11 cellular contexts compared by ENCODE assay signal in genomic region chr19:45368737-45369340, GRCh38. TPM values are rescaled to one million over a fixed set of nuclear protein-coding genes. Genes with fewer than 3 reads are reported as not detected.
DNase-seq lines count a peak whose midpoint lies in the region; ATAC-seq and TF ChIP-seq lines count a peak whose summit lies in the region.
"Had no signal": no experiment of that assay in that cellular context is flagged by ENCODE, and none has a peak within 500 bp of the region (broad histone marks: within the 10 kb centered on the region; RNA-seq: fewer than 3 reads in every experiment).

No MANE protein-coding gene starts in this region.

- H3K9me3 Mint-ChIP-seq in activated T-cell treated with anti-CD3 and anti-CD28 coated beads, Interleukin-2, amount 50 U/mL, for 4 hours, result no peaks in the 10 kb centered on the region
- no peaks in the 10 kb centered on the region for H3K9me3 Mint-ChIP-seq in progenitor cell of endocrine pancreas (ENCODE audit: low read depth)

- H3K4me3 Mint-ChIP-seq in activated T-cell treated with anti-CD3 and anti-CD28 coated beads, Interleukin-2, amount 50 U/mL, for 4 hours, result peak overlapping the region; percentile 65
- peak overlapping the region; percentile 55 for H3K4me3 Mint-ChIP-seq in progenitor cell of endocrine pancreas (ENCODE audit: low read depth)

- H3K27ac ChIP-seq in coronary artery, result no peak overlapping the region
- no peak overlapping the region for H3K27ac ChIP-seq in substantia nigra (ENCODE audit: low read depth, low read length, poor library complexity, severe bottlenecking)
- H3K27ac ChIP-seq: Peyer's patch had no signal

- no peak for TF ChIP-seq CTCF in NB4 (IDR thresholded peaks at IDR 0.05; ENCODE audit: low read depth, low read length)
- no peak for TF ChIP-seq CTCF in coronary artery (IDR thresholded peaks at IDR 0.05)
- no peak for TF ChIP-seq CTCF in progenitor cell of endocrine pancreas (IDR thresholded peaks at IDR 0.05; ENCODE audit: unreplicated experiment)

- TF ChIP-seq POLR2A in NB4 (IDR thresholded peaks at IDR 0.05; ENCODE audit: extremely low read depth, insufficient read length), result no peak

- no peak overlapping the region for H3K27ac Mint-ChIP-seq in progenitor cell of endocrine pancreas

- no peaks in the 10 kb centered on the region for H3K27me3 Mint-ChIP-seq in activated T-cell treated with anti-CD3 and anti-CD28 coated beads, Interleukin-2, amount 50 U/mL, for 4 hours (ENCODE audit: low read depth)
- H3K27me3 Mint-ChIP-seq in progenitor cell of endocrine pancreas, result no peaks in the 10 kb centered on the region

- H3K4me1 Mint-ChIP-seq in activated T-cell treated with anti-CD3 and anti-CD28 coated beads, Interleukin-2, amount 50 U/mL, for 4 hours (ENCODE audit: low read depth), result peaks cover 14% of the 10 kb centered on the region
- H3K4me1 Mint-ChIP-seq in progenitor cell of endocrine pancreas (ENCODE audit: low read depth), result peaks cover 6% of the 10 kb centered on the region

- DNase-seq in activated T-cell treated with anti-CD3 and anti-CD28 coated beads, Interleukin-2, amount 50 U/mL, for 4 hours, result no peak
- DNase-seq in activated T-cell treated with anti-CD3 and anti-CD28 coated beads, Interleukin-2, amount 50 U/mL, for 48 hours, result no peak
- DNase-seq in NB4 (ENCODE audit: low read depth) (no peak), coronary artery (ENCODE audit: low spot score) (peak; percentile 72), progenitor cell of endocrine pancreas (ENCODE audit: low spot score, unreplicated experiment) (no peak), substantia nigra (lab: John Stamatoyannopoulos, UW) (no peak), NCI-H524 treated with DMSO at 0.1 percent for 48 hours (lab: John Stamatoyannopoulos, UW) (no peak), NCI-H345 (lab: John Stamatoyannopoulos, UW) (no peak)
- DNase-seq: NCI-H1048, Peyer's patch had no signal

- H3K36me3 Mint-ChIP-seq in activated T-cell treated with anti-CD3 and anti-CD28 coated beads, Interleukin-2, amount 50 U/mL, for 4 hours (ENCODE audit: insufficient read depth), result no peaks in the 10 kb centered on the region
- H3K36me3 Mint-ChIP-seq in progenitor cell of endocrine pancreas (ENCODE audit: insufficient read depth), result peaks cover 2% of the 10 kb centered on the region

- ATAC-seq in activated T-cell treated with anti-CD3 and anti-CD28 coated beads, Interleukin-2, amount 50 U/mL, for 4 hours, result no peak
- ATAC-seq: mucosa of descending colon had no signal

- H3K4me3 ChIP-seq in NB4 (ENCODE audit: low read depth, low read length) (peak overlapping the region; percentile 34), coronary artery (no peak overlapping the region)
- H3K4me3 ChIP-seq: mucosa of descending colon had no signal

RNA-seq across cellular contexts. Expression of gene ERCC2, which starts 1.5 kb away (rescaled TPM):
- 10 to 100 TPM; 22.2 to 23.8 (median 23.8) TPM for total RNA-seq in activated T-cell treated with anti-CD3 and anti-CD28 coated beads, Interleukin-2, amount 50 U/mL, for 4 hours
- total RNA-seq in progenitor cell of endocrine pancreas, result 60.5 and 63.8 TPM in 2 replicates

RNA-seq across cellular contexts. Expression of gene KLC3, which starts 28.3 kb away (rescaled TPM):
- not detected for total RNA-seq in activated T-cell treated with anti-CD3 and anti-CD28 coated beads, Interleukin-2, amount 50 U/mL, for 4 hours
- total RNA-seq in progenitor cell of endocrine pancreas, result 1.1 and 1.6 TPM in 2 replicates
- total RNA-seq: mucosa of descending colon, Peyer's patch had no signal

RNA-seq across cellular contexts. Expression of gene PPP1R13L, which starts 36.0 kb away (rescaled TPM):
- 1 to 10 TPM; 1.6 to 6.8 (median 4.1) TPM for total RNA-seq in activated T-cell treated with anti-CD3 and anti-CD28 coated beads, Interleukin-2, amount 50 U/mL, for 4 hours
- total RNA-seq in progenitor cell of endocrine pancreas, result 24.2 and 27.2 TPM in 2 replicates

RNA-seq across cellular contexts. Expression of gene POLR1G, which starts 37.6 kb away (rescaled TPM):
- total RNA-seq in activated T-cell treated with anti-CD3 and anti-CD28 coated beads, Interleukin-2, amount 50 U/mL, for 4 hours, result 10 to 100 TPM; 45.2 to 57.3 (median 49.1) TPM
- total RNA-seq in progenitor cell of endocrine pancreas, result 7.4 and 8.9 TPM in 2 replicates

RNA-seq across cellular contexts. Expression of gene CKM, which starts 46.2 kb away (rescaled TPM):
- total RNA-seq in activated T-cell treated with anti-CD3 and anti-CD28 coated beads, Interleukin-2, amount 50 U/mL, for 4 hours, result not detected
- total RNA-seq in progenitor cell of endocrine pancreas, result not detected in 2 replicates
- total RNA-seq: Peyer's patch had no signal
